1 cellular context compared by ENCODE assay signal in the genomic region with DNA sequence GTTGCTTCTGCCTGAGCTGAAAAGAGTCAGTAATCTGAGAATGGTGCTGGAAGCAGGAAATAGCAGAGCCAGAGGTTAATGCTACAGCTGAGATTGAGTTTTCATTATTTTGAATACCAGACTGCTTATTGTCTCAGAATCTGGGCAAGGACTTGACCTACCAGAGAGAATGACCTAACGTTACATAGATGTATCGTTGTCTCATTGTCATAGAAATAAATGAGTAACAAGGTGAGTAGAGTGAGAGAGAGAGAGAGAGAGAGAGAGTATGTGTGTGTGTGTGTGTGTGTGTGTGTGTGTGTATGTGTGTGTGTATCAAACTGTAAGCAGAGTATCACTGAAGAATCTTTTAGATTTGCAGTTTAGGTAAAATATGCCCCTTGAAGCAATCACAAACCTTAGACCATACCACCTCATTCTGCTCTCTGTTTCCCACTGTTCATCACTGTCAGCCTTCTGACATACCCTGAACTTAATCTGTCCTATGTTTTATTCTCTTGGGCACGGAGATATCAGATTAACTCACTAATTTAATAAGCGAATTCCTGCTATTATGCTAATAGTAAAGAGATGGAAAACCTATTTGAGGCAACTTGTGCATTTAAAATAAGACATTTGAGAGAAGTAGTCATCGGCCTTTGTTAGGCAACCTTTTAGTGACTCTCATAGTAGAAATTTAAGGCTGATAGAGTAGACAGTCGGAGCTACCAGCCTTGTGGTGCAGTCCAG.
A peak's percentile ranks its signal among the peaks of the same experiment; 100 is the strongest.
TF ChIP-seq lines count a peak whose summit lies in the region.

No MANE protein-coding gene starts in this region.

TF ChIP-seq in SK-N-SH treated with all-trans-retinoic acid at 6 μM for 48 hours, 23 proteins besides CTCF, POLR2A, EP300 and RAD21 (continued from another document):
- TF ChIP-seq, protein P1, sequence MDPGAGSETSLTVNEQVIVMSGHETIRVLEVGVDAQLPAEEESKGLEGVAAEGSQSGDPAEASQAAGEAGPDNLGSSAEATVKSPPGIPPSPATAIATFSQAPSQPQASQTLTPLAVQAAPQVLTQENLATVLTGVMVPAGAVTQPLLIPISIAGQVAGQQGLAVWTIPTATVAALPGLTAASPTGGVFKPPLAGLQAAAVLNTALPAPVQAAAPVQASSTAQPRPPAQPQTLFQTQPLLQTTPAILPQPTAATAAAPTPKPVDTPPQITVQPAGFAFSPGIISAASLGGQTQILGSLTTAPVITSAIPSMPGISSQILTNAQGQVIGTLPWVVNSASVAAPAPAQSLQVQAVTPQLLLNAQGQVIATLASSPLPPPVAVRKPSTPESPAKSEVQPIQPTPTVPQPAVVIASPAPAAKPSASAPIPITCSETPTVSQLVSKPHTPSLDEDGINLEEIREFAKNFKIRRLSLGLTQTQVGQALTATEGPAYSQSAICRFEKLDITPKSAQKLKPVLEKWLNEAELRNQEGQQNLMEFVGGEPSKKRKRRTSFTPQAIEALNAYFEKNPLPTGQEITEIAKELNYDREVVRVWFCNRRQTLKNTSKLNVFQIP (CRISPR knock-in tag; IDR thresholded peaks at IDR 0.05; ENCODE audit: borderline replicate concordance, low read depth), result peak; percentile 83
- TF ChIP-seq, protein P2, sequence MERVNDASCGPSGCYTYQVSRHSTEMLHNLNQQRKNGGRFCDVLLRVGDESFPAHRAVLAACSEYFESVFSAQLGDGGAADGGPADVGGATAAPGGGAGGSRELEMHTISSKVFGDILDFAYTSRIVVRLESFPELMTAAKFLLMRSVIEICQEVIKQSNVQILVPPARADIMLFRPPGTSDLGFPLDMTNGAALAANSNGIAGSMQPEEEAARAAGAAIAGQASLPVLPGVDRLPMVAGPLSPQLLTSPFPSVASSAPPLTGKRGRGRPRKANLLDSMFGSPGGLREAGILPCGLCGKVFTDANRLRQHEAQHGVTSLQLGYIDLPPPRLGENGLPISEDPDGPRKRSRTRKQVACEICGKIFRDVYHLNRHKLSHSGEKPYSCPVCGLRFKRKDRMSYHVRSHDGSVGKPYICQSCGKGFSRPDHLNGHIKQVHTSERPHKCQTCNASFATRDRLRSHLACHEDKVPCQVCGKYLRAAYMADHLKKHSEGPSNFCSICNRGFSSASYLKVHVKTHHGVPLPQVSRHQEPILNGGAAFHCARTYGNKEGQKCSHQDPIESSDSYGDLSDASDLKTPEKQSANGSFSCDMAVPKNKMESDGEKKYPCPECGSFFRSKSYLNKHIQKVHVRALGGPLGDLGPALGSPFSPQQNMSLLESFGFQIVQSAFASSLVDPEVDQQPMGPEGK (CRISPR knock-in tag; IDR thresholded peaks at IDR 0.05; ENCODE audit: borderline replicate concordance), result peak; percentile 95
- peak; percentile 75 for TF ChIP-seq ZFP3 (CRISPR knock-in tag; IDR thresholded peaks at IDR 0.05)
- peak; percentile 74; the same call in 1 of the 2 replicates for TF ChIP-seq RARB (CRISPR knock-in tag; IDR thresholded peaks at IDR 0.05)
- no peak for TF ChIP-seq OSR1 (CRISPR knock-in tag; IDR thresholded peaks at IDR 0.05)
- peak; percentile 65 for TF ChIP-seq SNAI2 (CRISPR knock-in tag; IDR thresholded peaks at IDR 0.05)
- TF ChIP-seq, protein P3, sequence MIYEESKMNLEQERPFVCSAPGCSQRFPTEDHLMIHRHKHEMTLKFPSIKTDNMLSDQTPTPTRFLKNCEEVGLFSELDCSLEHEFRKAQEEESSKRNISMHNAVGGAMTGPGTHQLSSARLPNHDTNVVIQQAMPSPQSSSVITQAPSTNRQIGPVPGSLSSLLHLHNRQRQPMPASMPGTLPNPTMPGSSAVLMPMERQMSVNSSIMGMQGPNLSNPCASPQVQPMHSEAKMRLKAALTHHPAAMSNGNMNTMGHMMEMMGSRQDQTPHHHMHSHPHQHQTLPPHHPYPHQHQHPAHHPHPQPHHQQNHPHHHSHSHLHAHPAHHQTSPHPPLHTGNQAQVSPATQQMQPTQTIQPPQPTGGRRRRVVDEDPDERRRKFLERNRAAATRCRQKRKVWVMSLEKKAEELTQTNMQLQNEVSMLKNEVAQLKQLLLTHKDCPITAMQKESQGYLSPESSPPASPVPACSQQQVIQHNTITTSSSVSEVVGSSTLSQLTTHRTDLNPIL (CRISPR knock-in tag; IDR thresholded peaks at IDR 0.05; ENCODE audit: low read depth), result peak; percentile 90
- TF ChIP-seq ARNTL (CRISPR knock-in tag; IDR thresholded peaks at IDR 0.05; ENCODE audit: borderline replicate concordance, low read depth), result no peak
